11 cellular contexts compared by ENCODE assay signal in genomic region chr9:126395439-126396212, GRCh38.
DNase-seq lines count a peak whose midpoint lies in the region; ATAC-seq, FAIRE-seq and TF ChIP-seq lines count a peak whose summit lies in the region.
"Had no signal": no experiment of that assay in that cellular context is flagged by ENCODE, and none has a peak within 500 bp of the region (broad histone marks: within the 10 kb centered on the region; RNA-seq: fewer than 3 reads in every experiment).

No MANE protein-coding gene starts in this region.

- no TSS peak for BruUV-seq in A673 (replicated peaks; lab: Mats Ljungman, UMichigan)

- H3K4me3 ChIP-seq in epithelial cell of proximal tubule (ENCODE audit: low read depth, low read length) = no peak overlapping the region
- H3K4me3 ChIP-seq in A673 (ENCODE audit: low read depth, low read length, poor library complexity, severe bottlenecking) = no peak overlapping the region
- H3K4me3 ChIP-seq: colonic mucosa had no signal

- H3K4me1 Mint-ChIP-seq in activated CD4-positive, alpha-beta T cell treated with anti-CD3 and anti-CD28 coated beads for 36 hours = peaks cover 38% of the 10 kb centered on the region
- peaks cover 92% of the 10 kb centered on the region for H3K4me1 Mint-ChIP-seq in stimulated activated naive CD8-positive, alpha-beta T cell treated with anti-CD3 and anti-CD28 coated beads, Interleukin-15, amount 100 ng/mL, for 72 hours

- no peaks in the 10 kb centered on the region for H3K27me3 ChIP-seq in A673 (replicated peaks; ENCODE audit: insufficient read depth, low read depth, low read length, poor library complexity)
- H3K27me3 ChIP-seq: colonic mucosa had no signal

- peaks cover 4% of the 10 kb centered on the region for H3K36me3 Mint-ChIP-seq in activated CD4-positive, alpha-beta T cell treated with anti-CD3 and anti-CD28 coated beads for 36 hours (ENCODE audit: low read depth)

- no peak overlapping the region for H3K4me3 Mint-ChIP-seq in activated CD4-positive, alpha-beta T cell treated with anti-CD3 and anti-CD28 coated beads for 36 hours
- peak overlapping the region; percentile 53 to 57 for H3K4me3 Mint-ChIP-seq in stimulated activated naive CD8-positive, alpha-beta T cell treated with anti-CD3 and anti-CD28 coated beads, Interleukin-15, amount 100 ng/mL, for 72 hours
- H3K4me3 Mint-ChIP-seq: memory B cell had no signal

- ATAC-seq in activated CD4-positive, alpha-beta T cell treated with anti-CD3 and anti-CD28 coated beads for 36 hours = no peak
- ATAC-seq in stimulated activated naive CD8-positive, alpha-beta T cell treated with anti-CD3 and anti-CD28 coated beads, Interleukin-15, amount 100 ng/mL, for 72 hours = no peak
- no peak for ATAC-seq in HG02623 (IDR thresholded peaks at IDR 0.05; ENCODE audit: unreplicated experiment)

- no peaks in the 10 kb centered on the region for H3K27me3 Mint-ChIP-seq in activated CD4-positive, alpha-beta T cell treated with anti-CD3 and anti-CD28 coated beads for 36 hours
- H3K27me3 Mint-ChIP-seq in stimulated activated naive CD8-positive, alpha-beta T cell treated with anti-CD3 and anti-CD28 coated beads, Interleukin-15, amount 100 ng/mL, for 72 hours = no peaks in the 10 kb centered on the region

- CTCF ChIA-PET in activated CD4-positive, alpha-beta T cell treated with anti-CD3 and anti-CD28 coated beads for 36 hours (lab: Charles Lee) = interaction anchor here (4.4 kb wide), 1 partner anchor 77 kb away, joined by 33 read pairs; no protein-coding TSS in a partner anchor
- CTCF ChIA-PET in A673 (lab: Charles Lee) = interaction anchor here (0.7 kb wide), 1 partner anchor 180 kb away, joined by 3 read pairs; no protein-coding TSS in a partner anchor

- H3K4me1 ChIP-seq in A673 (ENCODE audit: insufficient read depth, low read length, poor library complexity, severe bottlenecking) = no peaks in the 10 kb centered on the region

- intact Hi-C loops in activated CD4-positive, alpha-beta T cell treated with anti-CD3 and anti-CD28 coated beads for 36 hours (cut with DNase I, micrococcal nuclease) = loop anchor here (2.0 to 10.0 kb wide), 6 partner anchors 15 to 988 kb away; no protein-coding TSS in a partner anchor
- intact Hi-C loops in A673 (cut with micrococcal nuclease; ENCODE audit: unreplicated experiment) = loop anchor here (5.0 to 10.0 kb wide), 2 partner anchors 97 to 991 kb away; no protein-coding TSS in a partner anchor

- no peaks in the 10 kb centered on the region for H3K9me3 Mint-ChIP-seq in activated CD4-positive, alpha-beta T cell treated with anti-CD3 and anti-CD28 coated beads for 36 hours (ENCODE audit: low read depth)
- H3K9me3 Mint-ChIP-seq in stimulated activated naive CD8-positive, alpha-beta T cell treated with anti-CD3 and anti-CD28 coated beads, Interleukin-15, amount 100 ng/mL, for 72 hours = no peaks in the 10 kb centered on the region
- H3K9me3 Mint-ChIP-seq: memory B cell had no signal

- no peak overlapping the region for H3K27ac Mint-ChIP-seq in activated CD4-positive, alpha-beta T cell treated with anti-CD3 and anti-CD28 coated beads for 36 hours
- H3K27ac Mint-ChIP-seq in stimulated activated naive CD8-positive, alpha-beta T cell treated with anti-CD3 and anti-CD28 coated beads, Interleukin-15, amount 100 ng/mL, for 72 hours = peak overlapping the region in 1 of 2 donors; percentile 73
- H3K27ac Mint-ChIP-seq: memory B cell had no signal

- no peak for FAIRE-seq in D721Med (lab: Jason Lieb, UNC)

- no peaks in the 10 kb centered on the region for H3K36me3 ChIP-seq in A673 (ENCODE audit: insufficient read depth, low read length, poor library complexity, severe bottlenecking)
- H3K36me3 ChIP-seq: colonic mucosa had no signal

- peak; percentile 35 for DNase-seq in activated CD4-positive, alpha-beta T cell treated with anti-CD3 and anti-CD28 coated beads for 36 hours
- no peak for DNase-seq in activated CD4-positive, alpha-beta T cell treated with anti-CD3 and anti-CD28 coated beads, Interleukin-2, amount 50 U/mL, for 48 hours
- DNase-seq in RKO (ENCODE audit: low spot score) (peak; percentile 45), epithelial cell of proximal tubule (ENCODE audit: low read depth) (peak; percentile 25), D721Med (ENCODE audit: insufficient read length, low spot score) (no peak), A673 (ENCODE audit: low spot score) (no peak)
- no peak for DNase-seq in stimulated activated naive CD8-positive, alpha-beta T cell treated with anti-CD3 and anti-CD28 coated beads, Interleukin-15, amount 100 ng/mL, for 72 hours
- DNase-seq: colonic mucosa, WERI-Rb-1 had no signal

- POLR2A ChIA-PET in activated CD4-positive, alpha-beta T cell treated with anti-CD3 and anti-CD28 coated beads for 36 hours (lab: Charles Lee) = no interaction called here
- POLR2A ChIA-PET in A673 (lab: Charles Lee; ENCODE audit: low non-redundant PET) = interaction anchor here (0.5 kb wide), 1 partner anchor 193 kb away, joined by 3 read pairs; no protein-coding TSS in a partner anchor

- TF ChIP-seq CTCF in epithelial cell of proximal tubule (conservative IDR thresholded peaks at IDR 0.05; ENCODE audit: low read depth, low read length) (no peak), D721Med (IDR thresholded peaks at IDR 0.05; ENCODE audit: insufficient read depth, missing control alignments) (no peak), A673 (conservative IDR thresholded peaks at IDR 0.05; ENCODE audit: low read depth, low read length) (no peak)

- no peaks in the 10 kb centered on the region for H3K9me3 ChIP-seq in A673 (ENCODE audit: low read depth, low read length, poor library complexity, severe bottlenecking)
- H3K9me3 ChIP-seq: colonic mucosa had no signal

- no peak overlapping the region for H3K27ac ChIP-seq in A673 (ENCODE audit: low read depth, low read length, poor library complexity, severe bottlenecking)
- H3K27ac ChIP-seq: colonic mucosa, WERI-Rb-1 had no signal

Comparison
In these comparisons a context has a peak if more than half of its experiments do, and no peak if none do; other contexts are left out.
1. DNase-seq: peak in activated CD4-positive, alpha-beta T cell treated with anti-CD3 and anti-CD28 coated beads for 36 hours (single experiment), RKO (single experiment) and epithelial cell of proximal tubule (single experiment); none in activated CD4-positive, alpha-beta T cell treated with anti-CD3 and anti-CD28 coated beads, Interleukin-2, amount 50 U/mL, for 48 hours (0 of 2), stimulated activated naive CD8-positive, alpha-beta T cell treated with anti-CD3 and anti-CD28 coated beads, Interleukin-15, amount 100 ng/mL, for 72 hours (0 of 2), D721Med (single experiment) and A673 (single experiment).